ENCODE assay signal across 18 cellular contexts in genomic region chr6:51608932-51609331, GRCh38.
"Had no signal": no experiment of that assay in that cellular context is flagged by ENCODE, and none has a peak within 500 bp of the region (broad histone marks: within the 10 kb centered on the region; RNA-seq: fewer than 3 reads in every experiment).

No MANE protein-coding gene starts in this region.

- H3K4me1 ChIP-seq: neural progenitor cell, tibial artery, upper lobe of right lung, vagina had no signal

- H3K27me3 ChIP-seq: hepatocyte, neural progenitor cell, ovary, tibial artery, upper lobe of right lung, vagina had no signal

- H3K27ac ChIP-seq: coronary artery, hepatocyte, neural progenitor cell, ovary, tibial artery, upper lobe of right lung, vagina had no signal

- H3K9ac ChIP-seq: neural progenitor cell had no signal

- ATAC-seq: left colon; natural killer cell; right cardiac atrium; stimulated activated effector memory CD8-positive, alpha-beta T cell treated with anti-CD3 and anti-CD28 coated beads, Interleukin-12 subunit alpha, Interleukin-12 subunit beta, amount 100 ng/mL, for 72 hours; upper lobe of right lung had no signal

- DNase-seq: effector CD4-positive, alpha-beta T cell; foreskin melanocyte; head of caudate nucleus; left colon; mesendoderm; natural killer cell; nucleus accumbens; ovary; right cardiac atrium; stimulated activated CD4-positive, alpha-beta T cell treated with anti-CD3 and anti-CD28 coated beads, Interleukin-4, amount 100 ng/mL, for 1 hour; stimulated activated CD8-positive, alpha-beta memory T cell treated with anti-CD3 and anti-CD28 coated beads, Interleukin-4, amount 100 ng/mL, for 48 hours; tibial artery; upper lobe of right lung had no signal

- H2AFZ ChIP-seq: hepatocyte, neural progenitor cell had no signal

- H3K9me3 ChIP-seq: ovary, tibial artery, upper lobe of right lung, vagina had no signal

- H3K36me3 ChIP-seq: neural progenitor cell, ovary, tibial artery, upper lobe of right lung, vagina had no signal

- H3K79me2 ChIP-seq: hepatocyte had no signal

- H3K4me2 ChIP-seq: hepatocyte, neural progenitor cell had no signal

- H3K4me3 ChIP-seq: coronary artery, hepatocyte, neural progenitor cell, ovary, tibial artery, upper lobe of right lung, vagina had no signal
